27 cellular contexts compared by ENCODE assay signal in genomic region chr11:121351089-121351488, GRCh38. TPM values are rescaled to one million over a fixed set of nuclear protein-coding genes. Genes with fewer than 3 reads are reported as not detected.
DNase-seq lines count a peak whose midpoint lies in the region; ATAC-seq lines count a peak whose summit lies in the region.
"Had no signal": no experiment of that assay in that cellular context is flagged by ENCODE, and none has a peak within 500 bp of the region (broad histone marks: within the 10 kb centered on the region; RNA-seq: fewer than 3 reads in every experiment).

No MANE protein-coding gene starts in this region.

- H3K4me3 ChIP-seq in right cardiac atrium (ENCODE audit: low read length) = no peak overlapping the region
- H3K4me3 ChIP-seq: PC-9, smooth muscle cell, uterus had no signal

- H3K4me1 ChIP-seq in right cardiac atrium (ENCODE audit: control insufficient read depth, insufficient read depth, low read length) = peaks cover 7% of the 10 kb centered on the region
- H3K4me1 ChIP-seq: uterus had no signal

- no peak overlapping the region for H3K27ac ChIP-seq in right cardiac atrium (ENCODE audit: low read length)
- peak overlapping the region; percentile 49 for H3K27ac ChIP-seq in layer of hippocampus (ENCODE audit: low read depth, low read length)
- H3K27ac ChIP-seq: PC-9, uterus had no signal

- H3K27me3 ChIP-seq in right cardiac atrium (ENCODE audit: control insufficient read depth, insufficient read depth) = no peaks in the 10 kb centered on the region
- no peaks in the 10 kb centered on the region for H3K27me3 ChIP-seq in layer of hippocampus (ENCODE audit: control insufficient read depth, insufficient read depth, low read length)
- H3K27me3 ChIP-seq: uterus had no signal

- H3K9me3 ChIP-seq in right cardiac atrium (ENCODE audit: control insufficient read depth, low read length) = no peaks in the 10 kb centered on the region
- H3K9me3 ChIP-seq: SK-N-SH, uterus had no signal

- no peak for DNase-seq in left ventricle myocardium superior
- DNase-seq in right cardiac atrium = no peak
- DNase-seq in cerebellar cortex (ENCODE audit: low spot score) = peak; percentile 77
- DNase-seq in superior temporal gyrus (ENCODE audit: extremely low spot score) = peak; percentile 43
- DNase-seq in AG20443 (ENCODE audit: low spot score) = no peak
- DNase-seq in GDM1 (lab: John Stamatoyannopoulos, UW) = no peak
- DNase-seq: activated CD4-positive, alpha-beta T cell treated with anti-CD3 and anti-CD28 coated beads, Interleukin-2, amount 50 U/mL, for 1 hour; activated CD4-positive, CD25-positive, alpha-beta regulatory T cell; activated effector memory CD4-positive, alpha-beta T cell treated with anti-CD3 and anti-CD28 coated beads, Interleukin-2, amount 50 U/mL, for 16 hours; activated T-cell treated with anti-CD3 and anti-CD28 coated beads, Interleukin-2, amount 50 U/mL, for 24 hours; Calu3; cortex of kidney; EL; erythroblast; HCEC 1CT; head of caudate nucleus; left cardiac atrium; NCI-H146; NCI-H524 treated with DMSO at 0.1 percent for 48 hours; PC-9; SK-N-SH; stimulated activated naive CD4-positive, alpha-beta T cell; uterus had no signal

- 49% methylated on average over 4 of the region's 4 CpGs for WGBS in right cardiac atrium

- ATAC-seq in left ventricle myocardium superior (peak; percentile 20), right cardiac atrium (no peak), HG02588 (IDR thresholded peaks at IDR 0.05; ENCODE audit: unreplicated experiment) (no peak)
- ATAC-seq: natural killer cell treated with Interleukin-12 subunit alpha and Interleukin-12 subunit beta and Interleukin-15 and Interleukin-18, amount 100 ng/mL, for 72 hours had no signal

- intact Hi-C loops in left ventricle myocardium superior (cut with micrococcal nuclease) (no loop called here), right cardiac atrium (cut with DNase I) (no loop called here)

RNA-seq across cellular contexts. Expression of gene SC5D, which starts 58.5 kb away (rescaled TPM):
- total RNA-seq in left ventricle myocardium superior (20.7 TPM), right cardiac atrium (10 to 100 TPM; 30.1 to 34.7 (median 32.4) TPM)
- polyA plus RNA-seq in right cardiac atrium = 29.7 TPM

Comparison
In these comparisons a context has a peak if more than half of its experiments do, and no peak if none do; other contexts are left out.
1. DNase-seq: peak in cerebellar cortex (single experiment) and superior temporal gyrus (single experiment); none in left ventricle myocardium superior (single experiment), right cardiac atrium (0 of 3), AG20443 (single experiment) and GDM1 (single experiment).